In genomic region chr9:125466356-125466855, GRCh38 we compare ENCODE assay signal across 30 cellular contexts.
"Had no signal": no experiment of that assay in that cellular context is flagged by ENCODE, and none has a peak within 500 bp of the region (broad histone marks: within the 10 kb centered on the region; RNA-seq: fewer than 3 reads in every experiment).

No MANE protein-coding gene starts in this region.

- H3K27ac Mint-ChIP-seq: activated naive CD4-positive, alpha-beta T cell treated with anti-CD3 and anti-CD28 coated beads, Interleukin-2, amount 50 U/mL, for 24 hours; activated naive CD8-positive, alpha-beta T cell treated with anti-CD3 and anti-CD28 coated beads, Interleukin-2, amount 50 U/mL, for 24 hours; mesothelial cell of epicardium; naive thymus-derived CD8-positive, alpha-beta T cell; stimulated activated effector memory CD8-positive, alpha-beta T cell treated with anti-CD3 and anti-CD28 coated beads, Interleukin-12 subunit alpha, Interleukin-12 subunit beta, amount 100 ng/mL, for 72 hours; stimulated activated naive CD8-positive, alpha-beta T cell treated with anti-CD3 and anti-CD28 coated beads, Interleukin-15, amount 100 ng/mL, for 72 hours had no signal

- H3K27me3 Mint-ChIP-seq: activated naive CD4-positive, alpha-beta T cell treated with anti-CD3 and anti-CD28 coated beads, Interleukin-2, amount 50 U/mL, for 24 hours; activated naive CD8-positive, alpha-beta T cell treated with anti-CD3 and anti-CD28 coated beads, Interleukin-2, amount 50 U/mL, for 24 hours; naive thymus-derived CD8-positive, alpha-beta T cell; stimulated activated naive CD8-positive, alpha-beta T cell treated with anti-CD3 and anti-CD28 coated beads, Interleukin-15, amount 100 ng/mL, for 72 hours had no signal

- H3K4me1 ChIP-seq: gastrocnemius medialis, suprapubic skin had no signal

- H3K4me1 Mint-ChIP-seq: activated naive CD4-positive, alpha-beta T cell treated with anti-CD3 and anti-CD28 coated beads, Interleukin-2, amount 50 U/mL, for 24 hours; activated naive CD8-positive, alpha-beta T cell treated with anti-CD3 and anti-CD28 coated beads, Interleukin-2, amount 50 U/mL, for 24 hours; stimulated activated effector memory CD8-positive, alpha-beta T cell treated with anti-CD3 and anti-CD28 coated beads, Interleukin-12 subunit alpha, Interleukin-12 subunit beta, amount 100 ng/mL, for 72 hours; stimulated activated naive CD8-positive, alpha-beta T cell treated with anti-CD3 and anti-CD28 coated beads, Interleukin-15, amount 100 ng/mL, for 72 hours had no signal

- H3K4me3 ChIP-seq: gastrocnemius medialis, hepatocyte, left ventricle myocardium inferior, lung, right lobe of liver, skin epidermis, suprapubic skin, tibial artery, upper lobe of right lung had no signal

- H3K36me3 Mint-ChIP-seq: mesothelial cell of epicardium had no signal

- H3K9me3 ChIP-seq: gastrocnemius medialis, left ventricle myocardium inferior, right lobe of liver, suprapubic skin, tibial artery, upper lobe of right lung had no signal

- H3K27ac ChIP-seq: gastrocnemius medialis, hepatocyte, left ventricle myocardium inferior, right lobe of liver, skin epidermis, suprapubic skin, tibial artery, upper lobe of right lung, VCaP had no signal

- H3K4me3 Mint-ChIP-seq: activated naive CD4-positive, alpha-beta T cell treated with anti-CD3 and anti-CD28 coated beads, Interleukin-2, amount 50 U/mL, for 24 hours; activated naive CD8-positive, alpha-beta T cell treated with anti-CD3 and anti-CD28 coated beads, Interleukin-2, amount 50 U/mL, for 24 hours; mesothelial cell of epicardium; naive thymus-derived CD8-positive, alpha-beta T cell; neural crest cell; stimulated activated effector memory CD8-positive, alpha-beta T cell treated with anti-CD3 and anti-CD28 coated beads, Interleukin-12 subunit alpha, Interleukin-12 subunit beta, amount 100 ng/mL, for 72 hours; stimulated activated naive CD8-positive, alpha-beta T cell treated with anti-CD3 and anti-CD28 coated beads, Interleukin-15, amount 100 ng/mL, for 72 hours had no signal

- ATAC-seq: activated naive CD8-positive, alpha-beta T cell treated with anti-CD3 and anti-CD28 coated beads, Interleukin-2, amount 50 U/mL, for 24 hours; gastrocnemius medialis; naive thymus-derived CD8-positive, alpha-beta T cell; right lobe of liver; stimulated activated effector memory CD8-positive, alpha-beta T cell treated with anti-CD3 and anti-CD28 coated beads, Interleukin-12 subunit alpha, Interleukin-12 subunit beta, amount 100 ng/mL, for 72 hours; stimulated activated naive CD8-positive, alpha-beta T cell treated with anti-CD3 and anti-CD28 coated beads, Interleukin-15, amount 100 ng/mL, for 72 hours; upper lobe of right lung had no signal

- DNase-seq: activated CD4-positive, alpha-beta T cell treated with anti-CD3 and anti-CD28 coated beads for 4 hours; activated CD4-positive, alpha-beta T cell treated with anti-CD3 and anti-CD28 coated beads, Interleukin-2, amount 50 U/mL, for 48 hours; activated CD8-positive, alpha-beta memory T cell treated with anti-CD3 and anti-CD28 coated beads, Interleukin-2, amount 50 U/mL, for 4 hours; activated gamma-delta T cell treated with Interleukin-2 at 50 U/mL for 16 hours; activated naive CD8-positive, alpha-beta T cell treated with anti-CD3 and anti-CD28 coated beads, Interleukin-2, amount 50 U/mL, for 24 hours; activated T-cell treated with anti-CD3 and anti-CD28 coated beads, Interleukin-2, amount 50 U/mL, for 1 hour; amygdala; central memory CD4-positive, alpha-beta T cell; dermis blood vessel endothelial cell; effector CD8-positive, alpha-beta T cell; gastrocnemius medialis; islet precursor cell; left ventricle myocardium inferior; naive thymus-derived CD8-positive, alpha-beta T cell; posterior cingulate gyrus; right lobe of liver; stimulated activated CD4-positive, alpha-beta T cell treated with anti-CD3 and anti-CD28 coated beads, Interleukin-4, amount 100 ng/mL, for 24 hours; stimulated activated naive CD8-positive, alpha-beta T cell treated with anti-CD3 and anti-CD28 coated beads, Interleukin-15, amount 100 ng/mL, for 72 hours; T-helper 1 cell; tibial artery; upper lobe of right lung had no signal

- H3K27me3 ChIP-seq: gastrocnemius medialis, hepatocyte, right lobe of liver, suprapubic skin, tibial artery, upper lobe of right lung had no signal

- H3K36me3 ChIP-seq: left ventricle myocardium inferior, right lobe of liver had no signal

- H3K9me3 Mint-ChIP-seq: activated naive CD4-positive, alpha-beta T cell treated with anti-CD3 and anti-CD28 coated beads, Interleukin-2, amount 50 U/mL, for 24 hours; activated naive CD8-positive, alpha-beta T cell treated with anti-CD3 and anti-CD28 coated beads, Interleukin-2, amount 50 U/mL, for 24 hours; mesothelial cell of epicardium; neural crest cell; stimulated activated effector memory CD8-positive, alpha-beta T cell treated with anti-CD3 and anti-CD28 coated beads, Interleukin-12 subunit alpha, Interleukin-12 subunit beta, amount 100 ng/mL, for 72 hours; stimulated activated naive CD8-positive, alpha-beta T cell treated with anti-CD3 and anti-CD28 coated beads, Interleukin-15, amount 100 ng/mL, for 72 hours had no signal
